Comparison of ENCODE assay signal across 1 cellular context in the genomic region with DNA sequence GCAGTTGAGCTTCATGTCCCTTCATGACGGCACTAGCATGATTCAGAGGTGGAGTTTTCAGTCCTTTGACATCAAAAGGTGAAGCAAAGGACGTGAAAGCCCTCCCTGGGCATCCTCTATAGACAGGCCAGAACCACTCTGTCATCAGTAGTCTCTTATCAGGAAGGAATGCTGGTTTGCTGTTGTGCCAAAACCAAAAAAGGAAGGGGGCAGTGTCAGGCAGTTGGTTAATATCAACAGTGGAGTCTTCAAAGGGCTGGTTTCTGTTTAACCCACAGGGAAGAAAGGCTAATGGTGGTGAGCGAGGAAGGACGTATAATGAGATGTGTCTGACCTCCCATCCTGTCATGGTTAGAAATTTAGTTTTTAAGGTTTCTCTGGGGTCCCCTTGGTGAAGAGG.
TF ChIP-seq lines count a peak whose summit lies in the region.

No MANE protein-coding gene starts in this region.

TF ChIP-seq in HepG2, 621 proteins besides CTCF, POLR2A, EP300 and RAD21 (continued from another document):
- TF ChIP-seq, protein P1, sequence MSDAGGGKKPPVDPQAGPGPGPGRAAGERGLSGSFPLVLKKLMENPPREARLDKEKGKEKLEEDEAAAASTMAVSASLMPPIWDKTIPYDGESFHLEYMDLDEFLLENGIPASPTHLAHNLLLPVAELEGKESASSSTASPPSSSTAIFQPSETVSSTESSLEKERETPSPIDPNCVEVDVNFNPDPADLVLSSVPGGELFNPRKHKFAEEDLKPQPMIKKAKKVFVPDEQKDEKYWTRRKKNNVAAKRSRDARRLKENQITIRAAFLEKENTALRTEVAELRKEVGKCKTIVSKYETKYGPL (CRISPR knock-in tag; IDR thresholded peaks at IDR 0.05) = no peak
- TF ChIP-seq ZNF326 (CRISPR knock-in tag; IDR thresholded peaks at IDR 0.05; ENCODE audit: borderline replicate concordance) (no peak), ZNF138 (CRISPR knock-in tag; IDR thresholded peaks at IDR 0.05; ENCODE audit: low read depth) (no peak)
- TF ChIP-seq, protein P2, sequence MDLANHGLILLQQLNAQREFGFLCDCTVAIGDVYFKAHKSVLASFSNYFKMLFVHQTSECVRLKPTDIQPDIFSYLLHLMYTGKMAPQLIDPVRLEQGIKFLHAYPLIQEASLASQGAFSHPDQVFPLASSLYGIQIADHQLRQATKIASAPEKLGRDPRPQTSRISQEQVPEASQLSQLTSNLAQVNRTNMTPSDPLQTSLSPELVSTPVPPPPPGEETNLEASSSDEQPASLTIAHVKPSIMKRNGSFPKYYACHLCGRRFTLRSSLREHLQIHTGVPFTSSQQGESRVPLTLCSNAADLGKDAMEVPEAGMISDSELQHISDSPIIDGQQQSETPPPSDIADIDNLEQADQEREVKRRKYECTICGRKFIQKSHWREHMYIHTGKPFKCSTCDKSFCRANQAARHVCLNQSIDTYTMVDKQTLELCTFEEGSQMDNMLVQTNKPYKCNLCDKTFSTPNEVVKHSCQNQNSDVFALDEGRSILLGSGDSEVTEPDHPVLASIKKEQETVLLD (CRISPR knock-in tag; IDR thresholded peaks at IDR 0.05; ENCODE audit: low read depth) = no peak
